In the genomic region with DNA sequence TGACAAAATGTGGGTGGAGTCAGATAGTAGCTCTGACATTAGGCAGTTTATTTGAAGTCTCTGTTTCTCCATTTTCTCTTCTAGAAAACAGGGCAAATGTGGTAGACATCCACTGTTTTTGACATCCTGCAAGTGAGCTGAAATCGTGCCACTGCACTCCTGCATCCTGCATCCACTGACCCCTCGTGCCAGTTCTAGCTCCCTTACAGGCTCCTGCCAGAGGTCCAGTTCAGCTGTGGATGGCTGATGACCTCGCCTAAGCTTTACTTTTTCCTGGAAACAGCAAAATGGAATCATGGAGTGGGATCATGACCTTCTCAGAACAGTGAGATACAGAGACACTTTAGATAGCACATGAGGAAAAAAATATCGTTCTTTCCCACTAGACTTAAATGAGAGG, we compare ENCODE assay signal across 37 cellular contexts.
"Had no signal": no experiment of that assay in that cellular context is flagged by ENCODE, and none has a peak within 500 bp of the region (broad histone marks: within the 10 kb centered on the region; RNA-seq: fewer than 3 reads in every experiment).

No MANE protein-coding gene starts in this region.

- H3K27me3 ChIP-seq: adrenal gland, body of pancreas, MG63, Peyer's patch had no signal

- FAIRE-seq: astrocyte, bronchial epithelial cell had no signal

- H3K4me3 ChIP-seq: adrenal gland, body of pancreas, MG63, Peyer's patch had no signal

- ATAC-seq: activated naive CD4-positive, alpha-beta T cell treated with anti-CD3 and anti-CD28 coated beads, Interleukin-2, amount 50 U/mL, for 72 hours; activated T-cell treated with anti-CD3 and anti-CD28 coated beads, Interleukin-2, amount 50 U/mL, for 4 hours; body of pancreas; PC-3; SK-N-SH treated with all-trans-retinoic acid at 6 μM for 48 hours; T-cell had no signal

- H3K9me3 ChIP-seq: adrenal gland, body of pancreas, MG63, Peyer's patch had no signal

- H3K4me1 ChIP-seq: body of pancreas had no signal

- DNase-seq: activated B cell treated with CpG ODN at 0.5 μM for 24 hours; activated CD4-positive, alpha-beta memory T cell treated with anti-CD3 and anti-CD28 coated beads for 36 hours; activated CD4-positive, alpha-beta T cell treated with anti-CD3 and anti-CD28 coated beads for 4 hours; activated CD4-positive, alpha-beta T cell treated with anti-CD3 and anti-CD28 coated beads, Interleukin-2, amount 50 U/mL, for 1 hour; activated CD4-positive, CD25-positive, alpha-beta regulatory T cell treated with anti-CD3 and anti-CD28 coated beads, Interleukin-2, amount 50 U/mL, for 72 hours; activated CD8-positive, alpha-beta memory T cell treated with anti-CD3 and anti-CD28 coated beads, Interleukin-2, amount 50 U/mL, for 4 hours; activated gamma-delta T cell treated with Interleukin-2 at 50 U/mL for 16 hours; activated naive CD4-positive, alpha-beta T cell treated with anti-CD3 and anti-CD28 coated beads for 36 hours; activated T-cell treated with anti-CD3 and anti-CD28 coated beads for 4 hours; activated T-cell treated with anti-CD3 and anti-CD28 coated beads, Interleukin-2, amount 50 U/mL, for 4 hours; adrenal gland; body of pancreas; Karpas-422; KBM-7; MG63; NCI-H1048; NCI-H1436 treated with DMSO at 0.1 percent for 48 hours; NCI-H1694 treated with DMSO at 0.1 percent for 48 hours; NCI-H2029; NCI-H2107; NCI-H2171; NCI-H510A; NCI-H526; NCI-H748 treated with DMSO at 0.1 percent for 48 hours; NK-92 treated with Interleukin-12 subunit alpha and Interleukin-12 subunit beta, amount 100 ng/mL, for 24 hours; PC-3; Peyer's patch; RPMI8226; SIG-M5; T-cell; T-helper 2 cell; T-helper 9 cell had no signal

- H3K27ac ChIP-seq: adrenal gland, body of pancreas, Peyer's patch, VCaP had no signal

- H3K36me3 ChIP-seq: adrenal gland, MG63 had no signal
